In the genomic region with DNA sequence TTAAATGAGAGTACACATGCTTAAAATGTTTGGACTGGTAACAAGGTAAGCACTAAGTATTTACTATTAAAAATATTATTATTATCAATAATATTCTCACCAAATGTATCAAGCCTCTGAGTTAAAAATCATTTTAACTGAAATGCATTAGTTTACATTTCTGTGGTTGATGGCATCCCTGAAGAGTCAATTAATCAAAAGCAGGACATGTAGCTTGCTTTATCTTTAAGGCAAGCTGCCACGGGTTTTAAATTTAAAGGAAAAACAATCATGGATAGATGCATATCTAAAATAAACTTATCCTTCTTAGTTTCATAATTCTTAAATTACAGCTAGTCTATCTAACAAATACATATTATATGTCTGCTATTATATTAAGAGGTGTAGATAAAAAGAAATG, we compare ENCODE assay signal across 2 cellular contexts.
A peak's percentile ranks its signal among the peaks of the same experiment; 100 is the strongest.
TF ChIP-seq lines count a peak whose summit lies in the region.

No MANE protein-coding gene starts in this region.

TF ChIP-seq in SK-N-SH treated with all-trans-retinoic acid at 6 μM for 48 hours, 23 proteins besides CTCF, POLR2A, EP300 and RAD21 (continued from another document):
- TF ChIP-seq BACH2 (CRISPR knock-in tag; IDR thresholded peaks at IDR 0.05; ENCODE audit: borderline replicate concordance) (no peak), ZC3H10 (CRISPR knock-in tag; IDR thresholded peaks at IDR 0.05) (no peak), CSDC2 (CRISPR knock-in tag; IDR thresholded peaks at IDR 0.05) (no peak), GLIS3 (CRISPR knock-in tag; IDR thresholded peaks at IDR 0.05) (no peak), ARNTL (CRISPR knock-in tag; IDR thresholded peaks at IDR 0.05; ENCODE audit: borderline replicate concordance, low read depth) (no peak), OSR1 (CRISPR knock-in tag; IDR thresholded peaks at IDR 0.05) (no peak), ZNF8 (CRISPR knock-in tag; IDR thresholded peaks at IDR 0.05) (no peak), ZFP3 (CRISPR knock-in tag; IDR thresholded peaks at IDR 0.05) (no peak), TCF4 (CRISPR knock-in tag; IDR thresholded peaks at IDR 0.05; ENCODE audit: borderline replicate concordance) (no peak), ZNF70 (CRISPR knock-in tag; IDR thresholded peaks at IDR 0.05) (no peak), TOX (CRISPR knock-in tag; IDR thresholded peaks at IDR 0.05; ENCODE audit: borderline replicate concordance) (no peak), ZNF565 (CRISPR knock-in tag; conservative IDR thresholded peaks at IDR 0.05; ENCODE audit: low read depth) (no peak), ZFP30 (CRISPR knock-in tag; IDR thresholded peaks at IDR 0.05) (no peak), SNAI2 (CRISPR knock-in tag; IDR thresholded peaks at IDR 0.05) (no peak), PPARA (CRISPR knock-in tag; IDR thresholded peaks at IDR 0.05; ENCODE audit: borderline replicate concordance) (no peak), ESRRG (CRISPR knock-in tag; IDR thresholded peaks at IDR 0.05) (no peak)
- TF ChIP-seq, protein P1, sequence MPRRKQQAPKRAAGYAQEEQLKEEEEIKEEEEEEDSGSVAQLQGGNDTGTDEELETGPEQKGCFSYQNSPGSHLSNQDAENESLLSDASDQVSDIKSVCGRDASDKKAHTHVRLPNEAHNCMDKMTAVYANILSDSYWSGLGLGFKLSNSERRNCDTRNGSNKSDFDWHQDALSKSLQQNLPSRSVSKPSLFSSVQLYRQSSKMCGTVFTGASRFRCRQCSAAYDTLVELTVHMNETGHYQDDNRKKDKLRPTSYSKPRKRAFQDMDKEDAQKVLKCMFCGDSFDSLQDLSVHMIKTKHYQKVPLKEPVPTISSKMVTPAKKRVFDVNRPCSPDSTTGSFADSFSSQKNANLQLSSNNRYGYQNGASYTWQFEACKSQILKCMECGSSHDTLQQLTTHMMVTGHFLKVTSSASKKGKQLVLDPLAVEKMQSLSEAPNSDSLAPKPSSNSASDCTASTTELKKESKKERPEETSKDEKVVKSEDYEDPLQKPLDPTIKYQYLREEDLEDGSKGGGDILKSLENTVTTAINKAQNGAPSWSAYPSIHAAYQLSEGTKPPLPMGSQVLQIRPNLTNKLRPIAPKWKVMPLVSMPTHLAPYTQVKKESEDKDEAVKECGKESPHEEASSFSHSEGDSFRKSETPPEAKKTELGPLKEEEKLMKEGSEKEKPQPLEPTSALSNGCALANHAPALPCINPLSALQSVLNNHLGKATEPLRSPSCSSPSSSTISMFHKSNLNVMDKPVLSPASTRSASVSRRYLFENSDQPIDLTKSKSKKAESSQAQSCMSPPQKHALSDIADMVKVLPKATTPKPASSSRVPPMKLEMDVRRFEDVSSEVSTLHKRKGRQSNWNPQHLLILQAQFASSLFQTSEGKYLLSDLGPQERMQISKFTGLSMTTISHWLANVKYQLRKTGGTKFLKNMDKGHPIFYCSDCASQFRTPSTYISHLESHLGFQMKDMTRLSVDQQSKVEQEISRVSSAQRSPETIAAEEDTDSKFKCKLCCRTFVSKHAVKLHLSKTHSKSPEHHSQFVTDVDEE (CRISPR knock-in tag; IDR thresholded peaks at IDR 0.05), result no peak
- TF ChIP-seq, protein P2, sequence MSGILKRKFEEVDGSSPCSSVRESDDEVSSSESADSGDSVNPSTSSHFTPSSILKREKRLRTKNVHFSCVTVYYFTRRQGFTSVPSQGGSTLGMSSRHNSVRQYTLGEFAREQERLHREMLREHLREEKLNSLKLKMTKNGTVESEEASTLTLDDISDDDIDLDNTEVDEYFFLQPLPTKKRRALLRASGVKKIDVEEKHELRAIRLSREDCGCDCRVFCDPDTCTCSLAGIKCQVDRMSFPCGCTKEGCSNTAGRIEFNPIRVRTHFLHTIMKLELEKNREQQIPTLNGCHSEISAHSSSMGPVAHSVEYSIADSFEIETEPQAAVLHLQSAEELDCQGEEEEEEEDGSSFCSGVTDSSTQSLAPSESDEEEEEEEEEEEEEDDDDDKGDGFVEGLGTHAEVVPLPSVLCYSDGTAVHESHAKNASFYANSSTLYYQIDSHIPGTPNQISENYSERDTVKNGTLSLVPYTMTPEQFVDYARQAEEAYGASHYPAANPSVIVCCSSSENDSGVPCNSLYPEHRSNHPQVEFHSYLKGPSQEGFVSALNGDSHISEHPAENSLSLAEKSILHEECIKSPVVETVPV (CRISPR knock-in tag; IDR thresholded peaks at IDR 0.05), result no peak
- TF ChIP-seq, protein P3, sequence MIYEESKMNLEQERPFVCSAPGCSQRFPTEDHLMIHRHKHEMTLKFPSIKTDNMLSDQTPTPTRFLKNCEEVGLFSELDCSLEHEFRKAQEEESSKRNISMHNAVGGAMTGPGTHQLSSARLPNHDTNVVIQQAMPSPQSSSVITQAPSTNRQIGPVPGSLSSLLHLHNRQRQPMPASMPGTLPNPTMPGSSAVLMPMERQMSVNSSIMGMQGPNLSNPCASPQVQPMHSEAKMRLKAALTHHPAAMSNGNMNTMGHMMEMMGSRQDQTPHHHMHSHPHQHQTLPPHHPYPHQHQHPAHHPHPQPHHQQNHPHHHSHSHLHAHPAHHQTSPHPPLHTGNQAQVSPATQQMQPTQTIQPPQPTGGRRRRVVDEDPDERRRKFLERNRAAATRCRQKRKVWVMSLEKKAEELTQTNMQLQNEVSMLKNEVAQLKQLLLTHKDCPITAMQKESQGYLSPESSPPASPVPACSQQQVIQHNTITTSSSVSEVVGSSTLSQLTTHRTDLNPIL (CRISPR knock-in tag; IDR thresholded peaks at IDR 0.05; ENCODE audit: low read depth), result no peak

TF ChIP-seq in K562, 482 proteins besides CTCF, POLR2A, EP300 and RAD21:
- TF ChIP-seq, protein P4, sequence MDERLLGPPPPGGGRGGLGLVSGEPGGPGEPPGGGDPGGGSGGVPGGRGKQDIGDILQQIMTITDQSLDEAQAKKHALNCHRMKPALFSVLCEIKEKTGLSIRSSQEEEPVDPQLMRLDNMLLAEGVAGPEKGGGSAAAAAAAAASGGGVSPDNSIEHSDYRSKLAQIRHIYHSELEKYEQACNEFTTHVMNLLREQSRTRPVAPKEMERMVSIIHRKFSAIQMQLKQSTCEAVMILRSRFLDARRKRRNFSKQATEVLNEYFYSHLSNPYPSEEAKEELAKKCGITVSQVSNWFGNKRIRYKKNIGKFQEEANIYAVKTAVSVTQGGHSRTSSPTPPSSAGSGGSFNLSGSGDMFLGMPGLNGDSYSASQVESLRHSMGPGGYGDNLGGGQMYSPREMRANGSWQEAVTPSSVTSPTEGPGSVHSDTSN (CRISPR knock-in tag; IDR thresholded peaks at IDR 0.05; ENCODE audit: low read depth), result no peak
- TF ChIP-seq, protein P4 (tag; conservative IDR thresholded peaks at IDR 0.05; ENCODE audit: low read depth), result 0 out of 2 replicates have a peak, but pooled peaks have one; percentile 40
- TF ChIP-seq SIRT6 (IDR thresholded peaks at IDR 0.05; ENCODE audit: low read depth, low read length), result no peak
- peak; percentile 74 for TF ChIP-seq MEIS2 (IDR thresholded peaks at IDR 0.05; ENCODE audit: partially characterized antibody)
